35 cellular contexts compared by ENCODE assay signal in the genomic region with DNA sequence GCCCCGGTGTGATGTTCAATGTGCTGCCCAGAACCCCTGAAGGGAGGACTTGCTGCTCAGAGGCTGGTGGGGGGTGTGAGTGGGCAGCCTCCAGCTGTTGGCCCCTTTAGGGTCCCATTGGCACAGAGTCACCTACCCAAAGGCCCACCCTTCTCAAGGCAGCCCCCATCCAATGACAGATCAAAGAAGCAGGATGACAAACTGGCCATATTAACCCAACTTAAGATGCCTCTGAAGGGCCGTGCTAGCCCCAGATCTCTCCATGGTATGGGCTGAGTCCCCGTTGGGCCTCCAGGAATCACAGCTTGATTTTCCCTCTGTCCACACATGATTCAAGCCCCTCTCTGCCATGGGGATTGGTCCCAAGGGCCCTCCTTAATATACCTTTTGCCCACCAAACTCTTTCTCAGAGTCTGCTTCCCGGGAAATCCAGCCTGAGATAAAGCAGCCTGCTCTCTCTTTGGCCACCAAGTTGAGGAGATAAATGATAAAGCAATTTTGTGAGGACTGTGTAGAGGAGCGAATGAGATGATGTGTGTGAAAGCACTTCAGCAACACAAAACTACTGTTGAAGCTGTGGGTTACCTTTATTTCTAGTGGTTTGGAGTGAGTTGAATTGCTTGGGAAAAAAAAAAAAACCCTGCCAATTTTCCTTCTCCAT. TPM values are rescaled to one million over a fixed set of nuclear protein-coding genes. Genes with fewer than 3 reads are reported as not detected.
"Had no signal": no experiment of that assay in that cellular context is flagged by ENCODE, and none has a peak within 500 bp of the region (broad histone marks: within the 10 kb centered on the region; RNA-seq: fewer than 3 reads in every experiment).

No MANE protein-coding gene starts in this region.

- H3K27ac ChIP-seq: left ventricle myocardium inferior, neutrophil, ovary, right atrium auricular region, right lobe of liver, tibial nerve, upper lobe of left lung, vagina had no signal

- H3K4me1 Mint-ChIP-seq: nephron; neural crest cell; stimulated activated memory B cell treated with anti-CD40 and anti-IgM and Interleukin-4, amounts not matched to agents 10 μg/mL and 1 μg/mL and 100 μg/mL, for 72 hours; stimulated activated naive CD8-positive, alpha-beta T cell treated with anti-CD3 and anti-CD28 coated beads, Interleukin-15, amount 100 ng/mL, for 72 hours had no signal

- H3K9me3 ChIP-seq: mucosa of descending colon, neutrophil, ovary, right lobe of liver, vagina had no signal

- H3K36me3 ChIP-seq: left ventricle myocardium inferior, neutrophil, ovary, right atrium auricular region, right lobe of liver, tibial nerve, upper lobe of left lung, vagina had no signal

- H3K27me3 ChIP-seq: neutrophil, ovary, right atrium auricular region, right lobe of liver, tibial nerve, upper lobe of left lung, vagina had no signal

- H3K27me3 Mint-ChIP-seq: memory B cell; progenitor cell of endocrine pancreas; stimulated activated memory B cell treated with anti-CD40 and anti-IgM and Interleukin-4, amounts not matched to agents 10 μg/mL and 1 μg/mL and 100 μg/mL, for 72 hours; stimulated activated naive CD8-positive, alpha-beta T cell treated with anti-CD3 and anti-CD28 coated beads, Interleukin-15, amount 100 ng/mL, for 72 hours had no signal

- H3K4me3 ChIP-seq: left ventricle myocardium inferior, mucosa of descending colon, ovary, right atrium auricular region, right lobe of liver, smooth muscle cell, tibial nerve, upper lobe of left lung, vagina had no signal

- DNase-seq: hypothalamus; immature natural killer cell; left ventricle myocardium inferior; midbrain; mucosa of descending colon; naive thymus-derived CD8-positive, alpha-beta T cell; occipital lobe; ovary; right lobe of liver; stimulated activated CD4-positive, alpha-beta T cell treated with anti-CD3 and anti-CD28 coated beads, Interleukin-1b, Interleukin-23, amount 100 ng/mL, for 48 hours; stimulated activated CD4-positive, alpha-beta T cell treated with anti-CD3 and anti-CD28 coated beads, Interleukin-2, amount 100 ng/mL, for 48 hours; stimulated activated CD4-positive, alpha-beta T cell treated with anti-CD3 and anti-CD28 coated beads, Interleukin-4, amount 100 ng/mL, for 4 hours; stimulated activated CD8-positive, alpha-beta memory T cell treated with anti-CD3 and anti-CD28 coated beads, Interleukin-4, amount 100 ng/mL, for 48 hours; stimulated activated naive CD4-positive, alpha-beta T cell treated with Interleukin-2 at 50 U/mL for 16 hours; stimulated activated naive CD8-positive, alpha-beta T cell treated with anti-CD3 and anti-CD28 coated beads, Interleukin-15, amount 100 ng/mL, for 72 hours; substantia nigra; upper lobe of left lung had no signal

- ATAC-seq: mucosa of descending colon; naive thymus-derived CD8-positive, alpha-beta T cell; right lobe of liver; stimulated activated memory B cell treated with anti-CD40 and anti-IgM and Interleukin-4, amounts not matched to agents 10 μg/mL and 1 μg/mL and 100 μg/mL, for 72 hours; stimulated activated naive CD8-positive, alpha-beta T cell treated with anti-CD3 and anti-CD28 coated beads, Interleukin-15, amount 100 ng/mL, for 72 hours had no signal

- H3K27ac Mint-ChIP-seq: memory B cell; naive thymus-derived CD8-positive, alpha-beta T cell; nephron; progenitor cell of endocrine pancreas; stimulated activated memory B cell treated with anti-CD40 and anti-IgM and Interleukin-4, amounts not matched to agents 10 μg/mL and 1 μg/mL and 100 μg/mL, for 72 hours had no signal

- H3K4me3 Mint-ChIP-seq: immature natural killer cell; memory B cell; naive thymus-derived CD8-positive, alpha-beta T cell; nephron; neural crest cell; stimulated activated memory B cell treated with anti-CD40 and anti-IgM and Interleukin-4, amounts not matched to agents 10 μg/mL and 1 μg/mL and 100 μg/mL, for 72 hours; stimulated activated naive CD8-positive, alpha-beta T cell treated with anti-CD3 and anti-CD28 coated beads, Interleukin-15, amount 100 ng/mL, for 72 hours had no signal

- H3K4me1 ChIP-seq: left ventricle myocardium inferior, right atrium auricular region, right lobe of liver, tibial nerve, upper lobe of left lung, vagina had no signal

RNA-seq across cellular contexts. Expression of gene C10orf71, which starts 38.2 kb away (rescaled TPM):
- total RNA-seq: kidney epithelial cell; lower leg skin; lung microvascular endothelial cell; mesenteric fat pad; naive thymus-derived CD8-positive, alpha-beta T cell; neural crest cell; occipital lobe; progenitor cell of endocrine pancreas; pulmonary artery endothelial cell; renal cortical epithelial cell; smooth muscle cell; temporal lobe; upper lobe of left lung; vagina had no signal
- polyA plus RNA-seq: immature natural killer cell; naive thymus-derived CD8-positive, alpha-beta T cell; smooth muscle cell; urinary bladder had no signal
